In the genomic region with DNA sequence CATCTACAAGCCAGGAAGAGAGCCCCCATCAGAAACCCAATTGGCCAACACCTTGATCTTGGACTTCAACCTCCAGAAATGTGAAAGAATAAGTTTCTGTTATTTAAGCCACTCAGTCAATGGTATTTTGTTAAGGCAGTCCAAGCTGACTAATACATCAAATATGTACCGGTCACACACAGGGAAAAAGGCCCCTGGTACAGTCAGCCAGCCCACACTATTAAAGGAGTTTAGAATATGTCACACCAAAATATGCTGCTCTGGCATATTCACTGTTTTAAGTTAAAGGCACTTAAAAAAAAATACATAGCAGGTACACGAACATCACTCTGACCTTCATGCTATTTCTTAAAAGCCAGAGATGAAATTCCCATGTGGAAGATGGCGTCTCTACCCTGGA, we compare ENCODE assay signal across 14 cellular contexts. TPM values are rescaled to one million over a fixed set of nuclear protein-coding genes. Genes with fewer than 3 reads are reported as not detected.
DNase-seq lines count a peak whose midpoint lies in the region; ATAC-seq, FAIRE-seq and TF ChIP-seq lines count a peak whose summit lies in the region.
"Had no signal": no experiment of that assay in that cellular context is flagged by ENCODE, and none has a peak within 500 bp of the region (broad histone marks: within the 10 kb centered on the region; RNA-seq: fewer than 3 reads in every experiment).

No MANE protein-coding gene starts in this region.

- POLR2A ChIA-PET in Panc1 (lab: Charles Lee) (no interaction called here), endothelial cell of umbilical vein (lab: Charles Lee) (no interaction called here)

- H4K20me1 ChIP-seq in endothelial cell of umbilical vein (replicated peaks; ENCODE audit: control insufficient read depth, extremely low read depth, insufficient read depth, low read length) (no peaks in the 10 kb centered on the region), osteoblast (ENCODE audit: insufficient read depth, low read length) (no peaks in the 10 kb centered on the region), smooth muscle cell (ENCODE audit: low read depth) (no peaks in the 10 kb centered on the region)

- H3K36me3 ChIP-seq in Panc1 (ENCODE audit: control insufficient read depth, insufficient read depth, low read length) (no peaks in the 10 kb centered on the region), endothelial cell of umbilical vein (ENCODE audit: control insufficient read depth in 2 of 2, extremely low read depth in 1 of 2, insufficient read depth in 2 of 2, low read length in 2 of 2) (no peaks in the 10 kb centered on the region), osteoblast (ENCODE audit: insufficient read depth, low read length) (no peaks in the 10 kb centered on the region), smooth muscle cell (ENCODE audit: low read depth) (no peaks in the 10 kb centered on the region)
- H3K36me3 ChIP-seq: prostate gland had no signal

- BruUV-seq in Panc1 (replicated peaks; lab: Mats Ljungman, UMichigan), result no TSS peak
- no TSS peak for BruUV-seq in endothelial cell of umbilical vein (replicated peaks; lab: Mats Ljungman, UMichigan)

- H3K9ac ChIP-seq in endothelial cell of umbilical vein (replicated peaks; ENCODE audit: extremely low read depth, insufficient read depth, low read length) (no peak overlapping the region), smooth muscle cell (ENCODE audit: low read depth) (no peak overlapping the region)
- H3K9ac ChIP-seq: KMS-11 had no signal

- H2AFZ ChIP-seq in endothelial cell of umbilical vein (ENCODE audit: low read depth, low read length) (no peak overlapping the region), osteoblast (ENCODE audit: low read length) (no peak overlapping the region), smooth muscle cell (ENCODE audit: low read depth) (no peak overlapping the region)

- H3K79me2 ChIP-seq in endothelial cell of umbilical vein (ENCODE audit: control insufficient read depth, insufficient read depth, low read length) (no peaks in the 10 kb centered on the region), osteoblast (ENCODE audit: insufficient read depth, low read length) (no peaks in the 10 kb centered on the region), smooth muscle cell (ENCODE audit: low read depth) (no peaks in the 10 kb centered on the region)

- WGBS in smooth muscle cell (ENCODE audit: low lambda C conversion rate), result 63% methylated on average over 3 of the region's 3 CpGs

- H3K9me3 ChIP-seq in Panc1 (ENCODE audit: control insufficient read depth, insufficient read depth, low read depth, low read length), result no peaks in the 10 kb centered on the region
- H3K9me3 ChIP-seq in endothelial cell of umbilical vein (replicated peaks; ENCODE audit: control insufficient read depth, insufficient read depth, low read length), result no peaks in the 10 kb centered on the region
- no peaks in the 10 kb centered on the region for H3K9me3 ChIP-seq in osteoblast (ENCODE audit: low read depth, low read length)
- no peaks in the 10 kb centered on the region for H3K9me3 ChIP-seq in smooth muscle cell (replicated peaks; ENCODE audit: low read depth)
- H3K9me3 ChIP-seq: prostate gland had no signal

- dilution Hi-C loops in endothelial cell of umbilical vein (cut with MboI; ENCODE audit: extremely low pct_ligation_motif_present, low sequenced_read_pairs), result no loop called here

- DNase-seq in ELR (ENCODE audit: low read depth) (peak; percentile 90), Panc1 (ENCODE audit: low read depth, low spot score) (no peak), endothelial cell of umbilical vein (ENCODE audit: low read depth, low spot score) (peak; percentile 80), osteoblast (ENCODE audit: insufficient read length, low spot score, missing footprints) (peak; percentile 76), left colon (no peak), SHP77 (lab: John Stamatoyannopoulos, UW) (no peak), smooth muscle cell (lab: John Stamatoyannopoulos, UW; ENCODE audit: unreplicated experiment) (no peak)
- DNase-seq: activated naive CD4-positive, alpha-beta T cell treated with anti-CD3 and anti-CD28 coated beads, Interleukin-2, amount 10 ng/mL, durations not matched to agents 7 days and 5 days; midbrain had no signal

- H3F3A ChIP-seq in smooth muscle cell (ENCODE audit: low read depth), result no peaks in the 10 kb centered on the region

- FAIRE-seq in endothelial cell of umbilical vein (lab: Jason Lieb, UNC), result peak; percentile 57
- FAIRE-seq: GM12878, H1 had no signal

- H3K9me1 ChIP-seq in endothelial cell of umbilical vein (replicated peaks; ENCODE audit: control insufficient read depth, extremely low read depth, insufficient read depth, low read length), result no peaks in the 10 kb centered on the region

- H3K4me2 ChIP-seq in endothelial cell of umbilical vein (ENCODE audit: insufficient read depth, low read length) (peak overlapping the region; percentile 58), osteoblast (ENCODE audit: insufficient read depth, low read length) (no peak overlapping the region), smooth muscle cell (no peak overlapping the region)
- H3K4me2 ChIP-seq: KMS-11 had no signal

- in situ Hi-C loops in Panc1 (cut with HindIII; ENCODE audit: low pct_unique_long_range_greater_than_20kb, low sequenced_read_pairs), result no loop called here

- H3K4me1 ChIP-seq in Panc1 (ENCODE audit: control insufficient read depth, insufficient read depth, low read length) (no peaks in the 10 kb centered on the region), endothelial cell of umbilical vein (ENCODE audit: control insufficient read depth, extremely low read depth, insufficient read depth, low read length) (peaks cover 10% of the 10 kb centered on the region), osteoblast (ENCODE audit: insufficient read depth, low read length) (peaks cover 9% of the 10 kb centered on the region), smooth muscle cell (ENCODE audit: low read depth) (no peaks in the 10 kb centered on the region)
- H3K4me1 ChIP-seq: prostate gland had no signal

- H3K27ac ChIP-seq in Panc1 (ENCODE audit: low read length) (no peak overlapping the region), endothelial cell of umbilical vein (ENCODE audit: insufficient read depth, low read depth, low read length) (peak overlapping the region; percentile 41), osteoblast (ENCODE audit: low read depth, low read length) (no peak overlapping the region), smooth muscle cell (ENCODE audit: low read depth) (no peak overlapping the region)
- H3K27ac ChIP-seq: KMS-11, prostate gland had no signal

- H3K27me3 ChIP-seq in Panc1 (ENCODE audit: control insufficient read depth, insufficient read depth, low read length) (no peaks in the 10 kb centered on the region), endothelial cell of umbilical vein (ENCODE audit: control insufficient read depth in 2 of 2, insufficient read depth in 2 of 2, low read length in 2 of 2) (no peaks in the 10 kb centered on the region), osteoblast (ENCODE audit: insufficient read depth, low read length) (no peaks in the 10 kb centered on the region), smooth muscle cell (ENCODE audit: low read depth) (peaks cover 14% of the 10 kb centered on the region)

- CTCF ChIA-PET in Panc1 (lab: Charles Lee) (no interaction called here), endothelial cell of umbilical vein (lab: Charles Lee) (interaction anchor here (1.1 to 1.5 kb wide), 2 partner anchors 37 to 122 kb away, joined by 3 to 4 read pairs; no protein-coding TSS in a partner anchor)

- no peak overlapping the region for H3K4me3 ChIP-seq in Panc1 (ENCODE audit: low read depth in 2 of 2, low read length in 2 of 2)
- H3K4me3 ChIP-seq in endothelial cell of umbilical vein (replicated peaks in 1 of 3; ENCODE audit: insufficient read depth in 1 of 3, low read depth in 1 of 3, low read length in 3 of 3), result no peak overlapping the region
- H3K4me3 ChIP-seq in osteoblast (ENCODE audit: insufficient read depth, low read length), result no peak overlapping the region
- no peak overlapping the region for H3K4me3 ChIP-seq in smooth muscle cell
- H3K4me3 ChIP-seq: GM12878, prostate gland had no signal

- no peak for TF ChIP-seq POLR2A in endothelial cell of umbilical vein (IDR thresholded peaks at IDR 0.05; ENCODE audit: low read depth, low read length)

- TF ChIP-seq CTCF in Panc1 (IDR thresholded peaks at IDR 0.05), result no peak
- no peak for TF ChIP-seq CTCF in endothelial cell of umbilical vein (IDR thresholded peaks at IDR 0.05; ENCODE audit: extremely low read depth in 1 of 2, insufficient read depth in 1 of 2, low read depth in 1 of 2, low read length in 2 of 2)
- no peak for TF ChIP-seq CTCF in osteoblast (IDR thresholded peaks at IDR 0.05; ENCODE audit: extremely low read depth, low read depth, low read length)
- TF ChIP-seq CTCF in smooth muscle cell (IDR thresholded peaks at IDR 0.05; ENCODE audit: borderline replicate concordance, insufficient read depth, poor library complexity, severe bottlenecking), result no peak

- intact Hi-C loops in Panc1 (cut with micrococcal nuclease; ENCODE audit: unreplicated experiment), result no loop called here
- intact Hi-C loops in endothelial cell of umbilical vein (cut with micrococcal nuclease), result loop anchor here (2.0 kb wide), 1 partner anchor 14 kb away; no protein-coding TSS in a partner anchor
- intact Hi-C loops in left colon (cut with DNase I, micrococcal nuclease), result no loop called here

- ATAC-seq in Panc1 (peak; percentile 59; the same call in 1 of the 2 replicates), left colon (no peak), HG02852 (IDR thresholded peaks at IDR 0.05; ENCODE audit: unreplicated experiment) (no peak)
- ATAC-seq: GM12878 had no signal

TF ChIP-seq in endothelial cell of umbilical vein, 7 proteins besides CTCF, POLR2A, EP300 and RAD21 (continues in another document):
- TF ChIP-seq MAX (IDR thresholded peaks at IDR 0.05; ENCODE audit: insufficient read depth, insufficient read length) (no peak), FOS (IDR thresholded peaks at IDR 0.05; ENCODE audit: borderline replicate concordance, insufficient read depth, low read length) (peak; percentile 70)

RNA-seq across cellular contexts. Expression of gene CDCA7L, which starts 15.2 kb away (rescaled TPM):
- total RNA-seq in Panc1 (2021; ENCODE audit: unreplicated experiment) (46.1 TPM), endothelial cell of umbilical vein (91.6 and 93.7 TPM in 2 replicates), osteoblast (30.0 and 35.1 TPM in 2 replicates), left colon (10 to 100 TPM; 17.1 to 17.5 TPM), smooth muscle cell (7.8 and 13.9 TPM in 2 replicates)
- polyA plus RNA-seq in Panc1 (2012; ENCODE audit: insufficient read length), result 25.7 TPM
- polyA plus RNA-seq in endothelial cell of umbilical vein (53.9 and 68.4 TPM in 2 replicates), smooth muscle cell (9.3 and 9.7 TPM in 2 replicates)
- 83.1 and 87.0 TPM in 2 replicates for polyA plus RNA-seq in endothelial cell of umbilical vein (2011; cell fraction: cytosol; rRNA removed)
- polyA plus RNA-seq in endothelial cell of umbilical vein (2011; cell fraction: nucleus; rRNA removed), result 105 and 109 TPM in 2 replicates
- polyA plus RNA-seq in endothelial cell of umbilical vein (2012), result 70.5 and 73.7 TPM in 2 replicates
- 132 and 181 TPM in 2 replicates for polyA minus RNA-seq in endothelial cell of umbilical vein
- polyA minus RNA-seq in endothelial cell of umbilical vein (2011; cell fraction: cytosol; rRNA and poly(A)+ RNA removed), result 34.2 TPM
- polyA minus RNA-seq in endothelial cell of umbilical vein (2011; cell fraction: nucleus; rRNA and poly(A)+ RNA removed), result 92.5 and 108 TPM in 2 replicates

Comparison
In these comparisons a context has a peak if more than half of its experiments do, and no peak if none do; other contexts are left out.
1. DNase-seq: peak in ELR (single experiment), endothelial cell of umbilical vein (single experiment) and osteoblast (single experiment); none in Panc1 (single experiment), left colon (0 of 2), SHP77 (0 of 2) and smooth muscle cell (single experiment).